Comparison of ENCODE assay signal across 16 cellular contexts in the genomic region with DNA sequence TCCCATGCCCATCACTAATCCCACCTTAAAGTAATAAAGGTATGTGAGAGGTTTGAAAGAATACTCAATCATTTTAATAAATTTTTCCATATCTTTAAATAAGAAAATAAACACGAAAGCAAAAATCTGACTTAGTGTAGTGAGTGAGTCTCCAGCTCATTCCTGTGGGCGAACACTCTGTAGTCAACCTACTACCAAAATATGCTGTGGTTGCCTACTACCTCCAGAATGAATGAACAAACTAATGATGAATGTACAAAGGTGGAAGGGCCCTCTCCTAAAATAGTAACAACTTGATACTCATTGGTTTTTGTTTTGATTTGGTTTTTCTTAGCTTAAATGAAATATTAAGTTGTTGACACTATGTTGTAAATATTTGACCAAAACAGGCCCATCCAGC.
A peak's percentile ranks its signal among the peaks of the same experiment; 100 is the strongest.
DNase-seq lines count a peak whose midpoint lies in the region; TF ChIP-seq lines count a peak whose summit lies in the region.
"Had no signal": no experiment of that assay in that cellular context is flagged by ENCODE, and none has a peak within 500 bp of the region (broad histone marks: within the 10 kb centered on the region; RNA-seq: fewer than 3 reads in every experiment).

No MANE protein-coding gene starts in this region.

- POLR2A ChIA-PET in activated CD4-positive, alpha-beta T cell treated with anti-CD3 and anti-CD28 coated beads, Interleukin-2, amount 10 ng/mL, durations not matched to agents 7 days and 5 days (lab: Charles Lee), result no interaction called here

- H3K4me3 Mint-ChIP-seq in activated CD4-positive, alpha-beta T cell treated with anti-CD3 and anti-CD28 coated beads, Interleukin-2, amount 10 ng/mL, durations not matched to agents 7 days and 5 days, result no peak overlapping the region
- H3K4me3 Mint-ChIP-seq: CD4-positive, alpha-beta memory T cell; IgD-negative memory B cell had no signal

- TF ChIP-seq CTCF in AG10803 (conservative IDR thresholded peaks at IDR 0.05; ENCODE audit: low read length), result no peak

- H3K36me3 Mint-ChIP-seq in activated CD4-positive, alpha-beta T cell treated with anti-CD3 and anti-CD28 coated beads, Interleukin-2, amount 10 ng/mL, durations not matched to agents 7 days and 5 days (ENCODE audit: low read depth), result no peaks in the 10 kb centered on the region
- H3K36me3 Mint-ChIP-seq: CD14-positive monocyte; CD4-positive, alpha-beta memory T cell; IgD-negative memory B cell had no signal

- CTCF ChIA-PET in activated CD4-positive, alpha-beta T cell treated with anti-CD3 and anti-CD28 coated beads, Interleukin-2, amount 10 ng/mL, durations not matched to agents 7 days and 5 days (lab: Charles Lee), result no interaction called here

- no peaks in the 10 kb centered on the region for H3K9me3 Mint-ChIP-seq in activated CD4-positive, alpha-beta T cell treated with anti-CD3 and anti-CD28 coated beads, Interleukin-2, amount 10 ng/mL, durations not matched to agents 7 days and 5 days
- H3K9me3 Mint-ChIP-seq: IgD-negative memory B cell had no signal

- DNase-seq in AG10803 (ENCODE audit: low read depth) (peak; percentile 58), GM03348 (ENCODE audit: low spot score) (peak; percentile 35), M059J (ENCODE audit: low read depth) (peak; percentile 3), kidney tubule cell (ENCODE audit: low spot score) (peak; percentile 3), NCI-H446 (lab: John Stamatoyannopoulos, UW) (no peak), NAMALWA (ENCODE audit: low spot score) (no peak)
- DNase-seq in activated CD4-positive, alpha-beta T cell treated with anti-CD3 and anti-CD28 coated beads, Interleukin-2, amount 10 ng/mL, durations not matched to agents 7 days and 5 days, result no peak
- DNase-seq: CD4-positive, alpha-beta memory T cell; DMS79 treated with DMSO at 0.1 percent for 48 hours; EL; GOT3; H7; KG1 had no signal

- H3K4me1 Mint-ChIP-seq in activated CD4-positive, alpha-beta T cell treated with anti-CD3 and anti-CD28 coated beads, Interleukin-2, amount 10 ng/mL, durations not matched to agents 7 days and 5 days, result no peaks in the 10 kb centered on the region
- H3K4me1 Mint-ChIP-seq: CD14-positive monocyte; CD4-positive, alpha-beta memory T cell had no signal

- H3K4me3 ChIP-seq in AG10803 (ENCODE audit: low read length), result no peak overlapping the region
- H3K4me3 ChIP-seq: BLaER1 had no signal

- no peak overlapping the region for H3K27ac Mint-ChIP-seq in activated CD4-positive, alpha-beta T cell treated with anti-CD3 and anti-CD28 coated beads, Interleukin-2, amount 10 ng/mL, durations not matched to agents 7 days and 5 days
- H3K27ac Mint-ChIP-seq: CD14-positive monocyte; CD4-positive, alpha-beta memory T cell; IgD-negative memory B cell had no signal

- peaks cover 11% of the 10 kb centered on the region for H3K27me3 Mint-ChIP-seq in activated CD4-positive, alpha-beta T cell treated with anti-CD3 and anti-CD28 coated beads, Interleukin-2, amount 10 ng/mL, durations not matched to agents 7 days and 5 days

Comparison
In these comparisons a context has a peak if more than half of its experiments do, and no peak if none do; other contexts are left out.
1. DNase-seq: peak in AG10803 (single experiment), GM03348 (single experiment), M059J (single experiment) and kidney tubule cell (single experiment); none in activated CD4-positive, alpha-beta T cell treated with anti-CD3 and anti-CD28 coated beads, Interleukin-2, amount 10 ng/mL, durations not matched to agents 7 days and 5 days (single experiment), NCI-H446 (0 of 2) and NAMALWA (single experiment).